27 cellular contexts compared by ENCODE assay signal in genomic region chr16:10935491-10935890, GRCh38. TPM values are rescaled to one million over a fixed set of nuclear protein-coding genes. Genes with fewer than 3 reads are reported as not detected.
DNase-seq lines count a peak whose midpoint lies in the region; ATAC-seq and TF ChIP-seq lines count a peak whose summit lies in the region.
"Had no signal": no experiment of that assay in that cellular context is flagged by ENCODE, and none has a peak within 500 bp of the region (broad histone marks: within the 10 kb centered on the region; RNA-seq: fewer than 3 reads in every experiment).

No MANE protein-coding gene starts in this region.

- intact Hi-C loops in adrenal gland (cut with DNase I) (no loop called here), psoas muscle (cut with DNase I) (no loop called here)

- H3K27ac ChIP-seq in adrenal gland (peak overlapping the region in 4 of 5 donors; percentile 19 to 87 (median 44)), psoas muscle (peak overlapping the region; percentile 58)
- H3K27ac ChIP-seq: A549, vagina had no signal

- CTCF ChIA-PET in GM10248 (lab: Yijun Ruan, JAX): interaction anchor here (1.3 to 4.1 kb wide), 3 partner anchors 10 to 42 kb away, joined by 3 to 16 read pairs (median 4); no protein-coding TSS in a partner anchor

- H3K36me3 ChIP-seq in adrenal gland (replicated peaks in 1 of 2) (peaks cover 0 to 14% of the 10 kb centered on the region in 2 donors), psoas muscle (ENCODE audit: insufficient read depth in 1 of 2, low read depth in 1 of 2) (peaks cover 0 to 11% of the 10 kb centered on the region in 2 donors)

- 17 to 26% (median 19%) methylated on average over 3 of the region's 3 CpGs for WGBS in adrenal gland, 4 donors
- WGBS in psoas muscle, 3 donors: 13 to 18% (median 16%) methylated on average over 3 of the region's 3 CpGs

- H3K4me3 ChIP-seq in adrenal gland (no peak overlapping the region), psoas muscle (peak overlapping the region; percentile 12)
- H3K4me3 ChIP-seq: A549, HAP-1, smooth muscle cell, vagina had no signal

- TF ChIP-seq CTCF in adrenal gland (IDR thresholded peaks at IDR 0.05): no peak
- no peak for TF ChIP-seq CTCF in psoas muscle (IDR thresholded peaks at IDR 0.05)
- TF ChIP-seq CTCF in GM10248 (IDR thresholded peaks at IDR 0.05; ENCODE audit: control extremely low read depth, extremely low read depth, low read depth, missing control alignments): no peak

- ATAC-seq in activated T-cell treated with anti-CD3 and anti-CD28 coated beads, Interleukin-2, amount 50 U/mL, for 72 hours (replicated peaks in 1 of 2): no peak
- ATAC-seq in psoas muscle: no peak
- no peak for ATAC-seq in HG02588 (IDR thresholded peaks at IDR 0.05; ENCODE audit: unreplicated experiment)
- ATAC-seq: A549 had no signal

- H3K27me3 Mint-ChIP-seq in activated T-cell treated with anti-CD3 and anti-CD28 coated beads, Interleukin-2, amount 50 U/mL, for 72 hours (ENCODE audit: low read depth): no peaks in the 10 kb centered on the region
- H3K27me3 Mint-ChIP-seq: activated CD4-positive, alpha-beta memory T cell treated with anti-CD3 and anti-CD28 coated beads, Interleukin-2, amount 10 ng/mL, durations not matched to agents 7 days and 5 days; progenitor cell of endocrine pancreas had no signal

- H3K9me3 Mint-ChIP-seq in activated T-cell treated with anti-CD3 and anti-CD28 coated beads, Interleukin-2, amount 50 U/mL, for 72 hours: no peaks in the 10 kb centered on the region
- H3K9me3 Mint-ChIP-seq: activated CD4-positive, alpha-beta memory T cell treated with anti-CD3 and anti-CD28 coated beads, Interleukin-2, amount 10 ng/mL, durations not matched to agents 7 days and 5 days; nephron had no signal

- H3K9me3 ChIP-seq in adrenal gland (replicated peaks in 1 of 3) (no peaks in the 10 kb centered on the region), psoas muscle (no peaks in the 10 kb centered on the region)
- H3K9me3 ChIP-seq: A549, HAP-1, vagina had no signal

- peaks cover 4 to 9% of the 10 kb centered on the region in 2 donors for H3K36me3 Mint-ChIP-seq in activated T-cell treated with anti-CD3 and anti-CD28 coated beads, Interleukin-2, amount 50 U/mL, for 72 hours (ENCODE audit: insufficient read depth in 2 of 2)

- peak in 1 of 2 donors; percentile 22 for TF ChIP-seq POLR2A in adrenal gland (IDR thresholded peaks at IDR 0.05)

- H3K4me1 ChIP-seq in adrenal gland (replicated peaks in 1 of 2) (peaks cover 72 to 93% of the 10 kb centered on the region in 2 donors), psoas muscle (peaks cover 92% of the 10 kb centered on the region)

- H3K27ac Mint-ChIP-seq in activated T-cell treated with anti-CD3 and anti-CD28 coated beads, Interleukin-2, amount 50 U/mL, for 72 hours: peak overlapping the region; percentile 59
- H3K27ac Mint-ChIP-seq: activated CD4-positive, alpha-beta memory T cell treated with anti-CD3 and anti-CD28 coated beads, Interleukin-2, amount 10 ng/mL, durations not matched to agents 7 days and 5 days; nephron; progenitor cell of endocrine pancreas had no signal

- peaks cover 74% of the 10 kb centered on the region for H3K4me1 Mint-ChIP-seq in activated T-cell treated with anti-CD3 and anti-CD28 coated beads, Interleukin-2, amount 50 U/mL, for 72 hours (ENCODE audit: low read depth)

- H3K27me3 ChIP-seq in adrenal gland (no peaks in the 10 kb centered on the region), psoas muscle (ENCODE audit: insufficient read depth in 3 of 3, low read length in 2 of 3) (no peaks in the 10 kb centered on the region)
- H3K27me3 ChIP-seq: vagina had no signal

- DNase-seq in activated T-cell treated with anti-CD3 and anti-CD28 coated beads, Interleukin-2, amount 50 U/mL, for 72 hours: no peak
- no peak for DNase-seq in activated T-cell treated with anti-CD3 and anti-CD28 coated beads, Interleukin-2, amount 50 U/mL, for 1 hour
- DNase-seq in NCI-H2171 treated with DMSO at 0.1 percent for 48 hours (lab: John Stamatoyannopoulos, UW) (peak; percentile 52), adrenal gland (no peak), psoas muscle (no peak), GM10248 (ENCODE audit: extremely low spot score) (no peak), NOMO-1 treated with DMSO at 0.1 percent for 48 hours (lab: John Stamatoyannopoulos, UW; ENCODE audit: unreplicated experiment) (no peak)
- DNase-seq: activated CD4-positive, alpha-beta memory T cell treated with anti-CD3 and anti-CD28 coated beads, Interleukin-2, amount 10 ng/mL, durations not matched to agents 7 days and 5 days; activated CD4-positive, CD25-positive, alpha-beta regulatory T cell; activated naive CD4-positive, alpha-beta T cell treated with anti-CD3 and anti-CD28 coated beads, Interleukin-2, amount 50 U/mL, for 16 hours; DMS79; hippocampal formation; islet precursor cell; mammary epithelial cell; NCI-H187 treated with DMSO at 0.1 percent for 48 hours; NCI-H510A treated with DMSO at 0.1 percent for 48 hours; SIG-M5; stimulated activated CD4-positive, alpha-beta T cell treated with anti-CD3 and anti-CD28 coated beads, Interleukin-4, amount 100 ng/mL, for 4 hours; substantia nigra had no signal

- peak overlapping the region in 1 of 2 donors; percentile 17 for H3K4me3 Mint-ChIP-seq in activated T-cell treated with anti-CD3 and anti-CD28 coated beads, Interleukin-2, amount 50 U/mL, for 72 hours
- H3K4me3 Mint-ChIP-seq: activated CD4-positive, alpha-beta memory T cell treated with anti-CD3 and anti-CD28 coated beads, Interleukin-2, amount 10 ng/mL, durations not matched to agents 7 days and 5 days had no signal

- POLR2A ChIA-PET in GM10248 (lab: Yijun Ruan, JAX): interaction anchor here (0.9 kb wide), 1 partner anchor 13 kb away, joined by 3 read pairs; no protein-coding TSS in a partner anchor

RNA-seq across cellular contexts. Expression of gene DEXI, which starts 6.8 kb away (rescaled TPM):
- 10 to 100 TPM; 24.4 to 26.7 TPM for total RNA-seq in activated T-cell treated with anti-CD3 and anti-CD28 coated beads, Interleukin-2, amount 50 U/mL, for 72 hours
- total RNA-seq in adrenal gland (100 to 1,000 TPM in 5 of 8 donors, 10 to 100 TPM in 3; 91.9 to 303 (median 136) TPM), psoas muscle (10 to 100 TPM; 71.9 to 95.1 (median 83.1) TPM)
- polyA plus RNA-seq in adrenal gland (10 to 100 TPM; 52.6 to 56.6 (median 54.3) TPM), psoas muscle (100 to 1,000 TPM in 2 of 3 donors, 10 to 100 TPM in 1; 98.9 to 122 (median 104) TPM)

RNA-seq across cellular contexts. Expression of gene CLEC16A, which starts 8.9 kb away (rescaled TPM):
- 10 to 100 TPM; 29.9 to 32.3 TPM for total RNA-seq in activated T-cell treated with anti-CD3 and anti-CD28 coated beads, Interleukin-2, amount 50 U/mL, for 72 hours
- 10 to 100 TPM; 22.5 to 37.2 (median 29.0) TPM for total RNA-seq in adrenal gland
- polyA plus RNA-seq in adrenal gland: 10 to 100 TPM; 14.0 to 24.7 (median 21.6) TPM
- 10 to 100 TPM; 18.3 to 24.5 (median 22.4) TPM for total RNA-seq in psoas muscle
- 10 to 100 TPM; 13.1 to 28.1 (median 15.3) TPM for polyA plus RNA-seq in psoas muscle

RNA-seq across cellular contexts. Expression of gene CIITA, which starts 58.5 kb away (rescaled TPM):
- 1 to 10 TPM; 3.1 to 7.2 TPM for total RNA-seq in activated T-cell treated with anti-CD3 and anti-CD28 coated beads, Interleukin-2, amount 50 U/mL, for 72 hours
- 10 to 100 TPM in 7 of 8 donors, 1 to 10 TPM in 1; 6.5 to 48.1 (median 20.6) TPM for total RNA-seq in adrenal gland
- 10 to 100 TPM in 1 of 3 donors, 1 to 10 TPM in 2; 4.4 to 37.2 (median 7.9) TPM for polyA plus RNA-seq in adrenal gland
- 10 to 100 TPM in 1 of 4 donors, 1 to 10 TPM in 3; 2.9 to 13.8 (median 5.2) TPM for total RNA-seq in psoas muscle
- 10 to 100 TPM in 1 of 3 donors, 1 to 10 TPM in 2; 2.3 to 15.3 (median 4.1) TPM for polyA plus RNA-seq in psoas muscle
- total RNA-seq: MCF 10A, progenitor cell of endocrine pancreas, smooth muscle cell had no signal
